1 cellular context compared by ENCODE assay signal in genomic region chr9:11312976-11313375, GRCh38.
TF ChIP-seq lines count a peak whose summit lies in the region.

No MANE protein-coding gene starts in this region.

TF ChIP-seq in GM23338, 12 proteins besides CTCF, POLR2A, EP300 and RAD21 (continued from another document):
- TF ChIP-seq, protein P1, sequence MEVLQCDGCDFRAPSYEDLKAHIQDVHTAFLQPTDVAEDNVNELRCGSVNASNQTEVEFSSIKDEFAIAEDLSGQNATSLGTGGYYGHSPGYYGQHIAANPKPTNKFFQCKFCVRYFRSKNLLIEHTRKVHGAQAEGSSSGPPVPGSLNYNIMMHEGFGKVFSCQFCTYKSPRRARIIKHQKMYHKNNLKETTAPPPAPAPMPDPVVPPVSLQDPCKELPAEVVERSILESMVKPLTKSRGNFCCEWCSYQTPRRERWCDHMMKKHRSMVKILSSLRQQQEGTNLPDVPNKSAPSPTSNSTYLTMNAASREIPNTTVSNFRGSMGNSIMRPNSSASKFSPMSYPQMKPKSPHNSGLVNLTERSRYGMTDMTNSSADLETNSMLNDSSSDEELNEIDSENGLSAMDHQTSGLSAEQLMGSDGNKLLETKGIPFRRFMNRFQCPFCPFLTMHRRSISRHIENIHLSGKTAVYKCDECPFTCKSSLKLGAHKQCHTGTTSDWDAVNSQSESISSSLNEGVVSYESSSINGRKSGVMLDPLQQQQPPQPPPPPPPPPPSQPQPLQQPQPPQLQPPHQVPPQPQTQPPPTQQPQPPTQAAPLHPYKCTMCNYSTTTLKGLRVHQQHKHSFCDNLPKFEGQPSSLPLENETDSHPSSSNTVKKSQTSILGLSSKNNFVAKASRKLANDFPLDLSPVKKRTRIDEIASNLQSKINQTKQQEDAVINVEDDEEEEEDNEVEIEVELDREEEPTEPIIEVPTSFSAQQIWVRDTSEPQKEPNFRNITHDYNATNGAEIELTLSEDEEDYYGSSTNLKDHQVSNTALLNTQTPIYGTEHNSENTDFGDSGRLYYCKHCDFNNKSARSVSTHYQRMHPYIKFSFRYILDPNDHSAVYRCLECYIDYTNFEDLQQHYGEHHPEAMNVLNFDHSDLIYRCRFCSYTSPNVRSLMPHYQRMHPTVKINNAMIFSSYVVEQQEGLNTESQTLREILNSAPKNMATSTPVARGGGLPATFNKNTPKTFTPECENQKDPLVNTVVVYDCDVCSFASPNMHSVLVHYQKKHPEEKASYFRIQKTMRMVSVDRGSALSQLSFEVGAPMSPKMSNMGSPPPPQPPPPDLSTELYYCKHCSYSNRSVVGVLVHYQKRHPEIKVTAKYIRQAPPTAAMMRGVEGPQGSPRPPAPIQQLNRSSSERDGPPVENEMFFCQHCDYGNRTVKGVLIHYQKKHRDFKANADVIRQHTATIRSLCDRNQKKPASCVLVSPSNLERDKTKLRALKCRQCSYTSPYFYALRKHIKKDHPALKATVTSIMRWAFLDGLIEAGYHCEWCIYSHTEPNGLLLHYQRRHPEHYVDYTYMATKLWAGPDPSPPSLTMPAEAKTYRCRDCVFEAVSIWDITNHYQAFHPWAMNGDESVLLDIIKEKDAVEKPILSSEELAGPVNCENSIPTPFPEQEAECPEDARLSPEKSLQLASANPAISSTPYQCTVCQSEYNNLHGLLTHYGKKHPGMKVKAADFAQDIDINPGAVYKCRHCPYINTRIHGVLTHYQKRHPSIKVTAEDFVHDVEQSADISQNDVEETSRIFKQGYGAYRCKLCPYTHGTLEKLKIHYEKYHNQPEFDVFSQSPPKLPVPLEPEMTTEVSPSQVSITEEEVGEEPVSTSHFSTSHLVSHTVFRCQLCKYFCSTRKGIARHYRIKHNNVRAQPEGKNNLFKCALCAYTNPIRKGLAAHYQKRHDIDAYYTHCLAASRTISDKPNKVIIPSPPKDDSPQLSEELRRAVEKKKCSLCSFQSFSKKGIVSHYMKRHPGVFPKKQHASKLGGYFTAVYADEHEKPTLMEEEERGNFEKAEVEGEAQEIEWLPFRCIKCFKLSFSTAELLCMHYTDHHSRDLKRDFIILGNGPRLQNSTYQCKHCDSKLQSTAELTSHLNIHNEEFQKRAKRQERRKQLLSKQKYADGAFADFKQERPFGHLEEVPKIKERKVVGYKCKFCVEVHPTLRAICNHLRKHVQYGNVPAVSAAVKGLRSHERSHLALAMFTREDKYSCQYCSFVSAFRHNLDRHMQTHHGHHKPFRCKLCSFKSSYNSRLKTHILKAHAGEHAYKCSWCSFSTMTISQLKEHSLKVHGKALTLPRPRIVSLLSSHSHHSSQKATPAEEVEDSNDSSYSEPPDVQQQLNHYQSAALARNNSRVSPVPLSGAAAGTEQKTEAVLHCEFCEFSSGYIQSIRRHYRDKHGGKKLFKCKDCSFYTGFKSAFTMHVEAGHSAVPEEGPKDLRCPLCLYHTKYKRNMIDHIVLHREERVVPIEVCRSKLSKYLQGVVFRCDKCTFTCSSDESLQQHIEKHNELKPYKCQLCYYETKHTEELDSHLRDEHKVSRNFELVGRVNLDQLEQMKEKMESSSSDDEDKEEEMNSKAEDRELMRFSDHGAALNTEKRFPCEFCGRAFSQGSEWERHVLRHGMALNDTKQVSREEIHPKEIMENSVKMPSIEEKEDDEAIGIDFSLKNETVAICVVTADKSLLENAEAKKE (CRISPR knock-in tag; IDR thresholded peaks at IDR 0.05): no peak
- TF ChIP-seq, protein P2, sequence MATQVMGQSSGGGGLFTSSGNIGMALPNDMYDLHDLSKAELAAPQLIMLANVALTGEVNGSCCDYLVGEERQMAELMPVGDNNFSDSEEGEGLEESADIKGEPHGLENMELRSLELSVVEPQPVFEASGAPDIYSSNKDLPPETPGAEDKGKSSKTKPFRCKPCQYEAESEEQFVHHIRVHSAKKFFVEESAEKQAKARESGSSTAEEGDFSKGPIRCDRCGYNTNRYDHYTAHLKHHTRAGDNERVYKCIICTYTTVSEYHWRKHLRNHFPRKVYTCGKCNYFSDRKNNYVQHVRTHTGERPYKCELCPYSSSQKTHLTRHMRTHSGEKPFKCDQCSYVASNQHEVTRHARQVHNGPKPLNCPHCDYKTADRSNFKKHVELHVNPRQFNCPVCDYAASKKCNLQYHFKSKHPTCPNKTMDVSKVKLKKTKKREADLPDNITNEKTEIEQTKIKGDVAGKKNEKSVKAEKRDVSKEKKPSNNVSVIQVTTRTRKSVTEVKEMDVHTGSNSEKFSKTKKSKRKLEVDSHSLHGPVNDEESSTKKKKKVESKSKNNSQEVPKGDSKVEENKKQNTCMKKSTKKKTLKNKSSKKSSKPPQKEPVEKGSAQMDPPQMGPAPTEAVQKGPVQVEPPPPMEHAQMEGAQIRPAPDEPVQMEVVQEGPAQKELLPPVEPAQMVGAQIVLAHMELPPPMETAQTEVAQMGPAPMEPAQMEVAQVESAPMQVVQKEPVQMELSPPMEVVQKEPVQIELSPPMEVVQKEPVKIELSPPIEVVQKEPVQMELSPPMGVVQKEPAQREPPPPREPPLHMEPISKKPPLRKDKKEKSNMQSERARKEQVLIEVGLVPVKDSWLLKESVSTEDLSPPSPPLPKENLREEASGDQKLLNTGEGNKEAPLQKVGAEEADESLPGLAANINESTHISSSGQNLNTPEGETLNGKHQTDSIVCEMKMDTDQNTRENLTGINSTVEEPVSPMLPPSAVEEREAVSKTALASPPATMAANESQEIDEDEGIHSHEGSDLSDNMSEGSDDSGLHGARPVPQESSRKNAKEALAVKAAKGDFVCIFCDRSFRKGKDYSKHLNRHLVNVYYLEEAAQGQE (IDR thresholded peaks at IDR 0.05; ENCODE audit: unreplicated experiment): no peak
